In genomic region chr15:49155110-49155833, GRCh38 we compare ENCODE assay signal across 1 cellular context.
A peak's percentile ranks its signal among the peaks of the same experiment; 100 is the strongest.
TF ChIP-seq lines count a peak whose summit lies in the region.

Gene COPS2 (minus strand): TSS chr15:49155599. CDS start chr15:49155578, 21 bp downstream.

TF ChIP-seq in H1, 55 proteins besides CTCF, POLR2A, EP300 and RAD21 (continued from another document):
- TF ChIP-seq, protein P1, sequence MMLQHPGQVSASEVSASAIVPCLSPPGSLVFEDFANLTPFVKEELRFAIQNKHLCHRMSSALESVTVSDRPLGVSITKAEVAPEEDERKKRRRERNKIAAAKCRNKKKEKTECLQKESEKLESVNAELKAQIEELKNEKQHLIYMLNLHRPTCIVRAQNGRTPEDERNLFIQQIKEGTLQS (IDR thresholded peaks at IDR 0.05; ENCODE audit: insufficient read depth, low read depth, low read length) = no peak
- peak; percentile 74 for TF ChIP-seq KDM5A (IDR thresholded peaks at IDR 0.05; ENCODE audit: low read length)
- TF ChIP-seq, protein P2, sequence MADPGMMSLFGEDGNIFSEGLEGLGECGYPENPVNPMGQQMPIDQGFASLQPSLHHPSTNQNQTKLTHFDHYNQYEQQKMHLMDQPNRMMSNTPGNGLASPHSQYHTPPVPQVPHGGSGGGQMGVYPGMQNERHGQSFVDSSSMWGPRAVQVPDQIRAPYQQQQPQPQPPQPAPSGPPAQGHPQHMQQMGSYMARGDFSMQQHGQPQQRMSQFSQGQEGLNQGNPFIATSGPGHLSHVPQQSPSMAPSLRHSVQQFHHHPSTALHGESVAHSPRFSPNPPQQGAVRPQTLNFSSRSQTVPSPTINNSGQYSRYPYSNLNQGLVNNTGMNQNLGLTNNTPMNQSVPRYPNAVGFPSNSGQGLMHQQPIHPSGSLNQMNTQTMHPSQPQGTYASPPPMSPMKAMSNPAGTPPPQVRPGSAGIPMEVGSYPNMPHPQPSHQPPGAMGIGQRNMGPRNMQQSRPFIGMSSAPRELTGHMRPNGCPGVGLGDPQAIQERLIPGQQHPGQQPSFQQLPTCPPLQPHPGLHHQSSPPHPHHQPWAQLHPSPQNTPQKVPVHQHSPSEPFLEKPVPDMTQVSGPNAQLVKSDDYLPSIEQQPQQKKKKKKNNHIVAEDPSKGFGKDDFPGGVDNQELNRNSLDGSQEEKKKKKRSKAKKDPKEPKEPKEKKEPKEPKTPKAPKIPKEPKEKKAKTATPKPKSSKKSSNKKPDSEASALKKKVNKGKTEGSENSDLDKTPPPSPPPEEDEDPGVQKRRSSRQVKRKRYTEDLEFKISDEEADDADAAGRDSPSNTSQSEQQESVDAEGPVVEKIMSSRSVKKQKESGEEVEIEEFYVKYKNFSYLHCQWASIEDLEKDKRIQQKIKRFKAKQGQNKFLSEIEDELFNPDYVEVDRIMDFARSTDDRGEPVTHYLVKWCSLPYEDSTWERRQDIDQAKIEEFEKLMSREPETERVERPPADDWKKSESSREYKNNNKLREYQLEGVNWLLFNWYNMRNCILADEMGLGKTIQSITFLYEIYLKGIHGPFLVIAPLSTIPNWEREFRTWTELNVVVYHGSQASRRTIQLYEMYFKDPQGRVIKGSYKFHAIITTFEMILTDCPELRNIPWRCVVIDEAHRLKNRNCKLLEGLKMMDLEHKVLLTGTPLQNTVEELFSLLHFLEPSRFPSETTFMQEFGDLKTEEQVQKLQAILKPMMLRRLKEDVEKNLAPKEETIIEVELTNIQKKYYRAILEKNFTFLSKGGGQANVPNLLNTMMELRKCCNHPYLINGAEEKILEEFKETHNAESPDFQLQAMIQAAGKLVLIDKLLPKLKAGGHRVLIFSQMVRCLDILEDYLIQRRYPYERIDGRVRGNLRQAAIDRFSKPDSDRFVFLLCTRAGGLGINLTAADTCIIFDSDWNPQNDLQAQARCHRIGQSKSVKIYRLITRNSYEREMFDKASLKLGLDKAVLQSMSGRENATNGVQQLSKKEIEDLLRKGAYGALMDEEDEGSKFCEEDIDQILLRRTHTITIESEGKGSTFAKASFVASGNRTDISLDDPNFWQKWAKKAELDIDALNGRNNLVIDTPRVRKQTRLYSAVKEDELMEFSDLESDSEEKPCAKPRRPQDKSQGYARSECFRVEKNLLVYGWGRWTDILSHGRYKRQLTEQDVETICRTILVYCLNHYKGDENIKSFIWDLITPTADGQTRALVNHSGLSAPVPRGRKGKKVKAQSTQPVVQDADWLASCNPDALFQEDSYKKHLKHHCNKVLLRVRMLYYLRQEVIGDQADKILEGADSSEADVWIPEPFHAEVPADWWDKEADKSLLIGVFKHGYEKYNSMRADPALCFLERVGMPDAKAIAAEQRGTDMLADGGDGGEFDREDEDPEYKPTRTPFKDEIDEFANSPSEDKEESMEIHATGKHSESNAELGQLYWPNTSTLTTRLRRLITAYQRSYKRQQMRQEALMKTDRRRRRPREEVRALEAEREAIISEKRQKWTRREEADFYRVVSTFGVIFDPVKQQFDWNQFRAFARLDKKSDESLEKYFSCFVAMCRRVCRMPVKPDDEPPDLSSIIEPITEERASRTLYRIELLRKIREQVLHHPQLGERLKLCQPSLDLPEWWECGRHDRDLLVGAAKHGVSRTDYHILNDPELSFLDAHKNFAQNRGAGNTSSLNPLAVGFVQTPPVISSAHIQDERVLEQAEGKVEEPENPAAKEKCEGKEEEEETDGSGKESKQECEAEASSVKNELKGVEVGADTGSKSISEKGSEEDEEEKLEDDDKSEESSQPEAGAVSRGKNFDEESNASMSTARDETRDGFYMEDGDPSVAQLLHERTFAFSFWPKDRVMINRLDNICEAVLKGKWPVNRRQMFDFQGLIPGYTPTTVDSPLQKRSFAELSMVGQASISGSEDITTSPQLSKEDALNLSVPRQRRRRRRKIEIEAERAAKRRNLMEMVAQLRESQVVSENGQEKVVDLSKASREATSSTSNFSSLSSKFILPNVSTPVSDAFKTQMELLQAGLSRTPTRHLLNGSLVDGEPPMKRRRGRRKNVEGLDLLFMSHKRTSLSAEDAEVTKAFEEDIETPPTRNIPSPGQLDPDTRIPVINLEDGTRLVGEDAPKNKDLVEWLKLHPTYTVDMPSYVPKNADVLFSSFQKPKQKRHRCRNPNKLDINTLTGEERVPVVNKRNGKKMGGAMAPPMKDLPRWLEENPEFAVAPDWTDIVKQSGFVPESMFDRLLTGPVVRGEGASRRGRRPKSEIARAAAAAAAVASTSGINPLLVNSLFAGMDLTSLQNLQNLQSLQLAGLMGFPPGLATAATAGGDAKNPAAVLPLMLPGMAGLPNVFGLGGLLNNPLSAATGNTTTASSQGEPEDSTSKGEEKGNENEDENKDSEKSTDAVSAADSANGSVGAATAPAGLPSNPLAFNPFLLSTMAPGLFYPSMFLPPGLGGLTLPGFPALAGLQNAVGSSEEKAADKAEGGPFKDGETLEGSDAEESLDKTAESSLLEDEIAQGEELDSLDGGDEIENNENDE (IDR thresholded peaks at IDR 0.05; ENCODE audit: insufficient replicate concordance, low read length) = no peak
- TF ChIP-seq MAFK (IDR thresholded peaks at IDR 0.05; ENCODE audit: low read depth, low read length) = no peak
- TF ChIP-seq RBBP5 (IDR thresholded peaks at IDR 0.05; ENCODE audit: borderline replicate concordance, low read depth, low read length) = peak; percentile 63; the same call in 1 of the 2 replicates
- TF ChIP-seq, protein P3, sequence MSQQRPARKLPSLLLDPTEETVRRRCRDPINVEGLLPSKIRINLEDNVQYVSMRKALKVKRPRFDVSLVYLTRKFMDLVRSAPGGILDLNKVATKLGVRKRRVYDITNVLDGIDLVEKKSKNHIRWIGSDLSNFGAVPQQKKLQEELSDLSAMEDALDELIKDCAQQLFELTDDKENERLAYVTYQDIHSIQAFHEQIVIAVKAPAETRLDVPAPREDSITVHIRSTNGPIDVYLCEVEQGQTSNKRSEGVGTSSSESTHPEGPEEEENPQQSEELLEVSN (IDR thresholded peaks at IDR 0.05) = no peak
- no peak for TF ChIP-seq NRF1 (IDR thresholded peaks at IDR 0.05; ENCODE audit: low read depth, low read length)
- TF ChIP-seq SP4 (IDR thresholded peaks at IDR 0.05; ENCODE audit: low read length) = peak; percentile 90; the same call in 1 of the 2 replicates
- TF ChIP-seq RXRA (IDR thresholded peaks at IDR 0.05; ENCODE audit: insufficient read depth, low read depth, low read length) = no peak
- TF ChIP-seq EZH2 (IDR thresholded peaks at IDR 0.05; ENCODE audit: low read depth, low read length, severe bottlenecking) = no peak
- TF ChIP-seq PHF8 (conservative IDR thresholded peaks at IDR 0.05; ENCODE audit: low read depth, low read length) = peak; percentile 68
- no peak for TF ChIP-seq KDM1A (IDR thresholded peaks at IDR 0.05; ENCODE audit: borderline replicate concordance, low read length)
- TF ChIP-seq CEBPB (IDR thresholded peaks at IDR 0.05; ENCODE audit: low read depth, low read length) = peak; percentile 35; the same call in 1 of the 2 replicates
- TF ChIP-seq HDAC2 (IDR thresholded peaks at IDR 0.05; ENCODE audit: borderline replicate concordance in 1 of 2, low read depth in 2 of 2, low read length in 2 of 2) = 0 out of 4 replicates have a peak, but pooled peaks of 1 of the 2 experiments have one; percentile 78
- no peak for TF ChIP-seq USF2 (IDR thresholded peaks at IDR 0.05; ENCODE audit: low read length)
- no peak for TF ChIP-seq CTBP2 (IDR thresholded peaks at IDR 0.05; ENCODE audit: borderline replicate concordance, insufficient read depth, insufficient read length, low read length)
- TF ChIP-seq TEAD4 (IDR thresholded peaks at IDR 0.05; ENCODE audit: low read depth, low read length) = no peak
- TF ChIP-seq GABPA (IDR thresholded peaks at IDR 0.05; ENCODE audit: borderline replicate concordance, insufficient read depth, low read length) = peak; percentile 99
- no peak for TF ChIP-seq HDAC6 (IDR thresholded peaks at IDR 0.05; ENCODE audit: low read depth, low read length)
- TF ChIP-seq BACH1 (IDR thresholded peaks at IDR 0.05; ENCODE audit: low read length) = no peak
- TF ChIP-seq KDM4A (IDR thresholded peaks at IDR 0.05; ENCODE audit: low read depth, low read length, severe bottlenecking) = peak; percentile 31
- no peak for TF ChIP-seq TCF12 (IDR thresholded peaks at IDR 0.05; ENCODE audit: low read depth, low read length)
- TF ChIP-seq EGR1 (IDR thresholded peaks at IDR 0.05; ENCODE audit: borderline replicate concordance, low read depth, low read length) = peak; percentile 39; the same call in 1 of the 2 replicates
- TF ChIP-seq JUN (IDR thresholded peaks at IDR 0.05; ENCODE audit: low read depth, low read length) = no peak; the same call in 1 of the 2 replicates
- TF ChIP-seq, protein P4, sequence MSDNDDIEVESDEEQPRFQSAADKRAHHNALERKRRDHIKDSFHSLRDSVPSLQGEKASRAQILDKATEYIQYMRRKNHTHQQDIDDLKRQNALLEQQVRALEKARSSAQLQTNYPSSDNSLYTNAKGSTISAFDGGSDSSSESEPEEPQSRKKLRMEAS (IDR thresholded peaks at IDR 0.05) = no peak
- no peak for TF ChIP-seq JUND (IDR thresholded peaks at IDR 0.05; ENCODE audit: low read length)
- TF ChIP-seq, protein P5, sequence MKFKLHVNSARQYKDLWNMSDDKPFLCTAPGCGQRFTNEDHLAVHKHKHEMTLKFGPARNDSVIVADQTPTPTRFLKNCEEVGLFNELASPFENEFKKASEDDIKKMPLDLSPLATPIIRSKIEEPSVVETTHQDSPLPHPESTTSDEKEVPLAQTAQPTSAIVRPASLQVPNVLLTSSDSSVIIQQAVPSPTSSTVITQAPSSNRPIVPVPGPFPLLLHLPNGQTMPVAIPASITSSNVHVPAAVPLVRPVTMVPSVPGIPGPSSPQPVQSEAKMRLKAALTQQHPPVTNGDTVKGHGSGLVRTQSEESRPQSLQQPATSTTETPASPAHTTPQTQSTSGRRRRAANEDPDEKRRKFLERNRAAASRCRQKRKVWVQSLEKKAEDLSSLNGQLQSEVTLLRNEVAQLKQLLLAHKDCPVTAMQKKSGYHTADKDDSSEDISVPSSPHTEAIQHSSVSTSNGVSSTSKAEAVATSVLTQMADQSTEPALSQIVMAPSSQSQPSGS (IDR thresholded peaks at IDR 0.05; ENCODE audit: low read length) = no peak
- no peak for TF ChIP-seq NANOG (IDR thresholded peaks at IDR 0.05; ENCODE audit: insufficient read depth, low read depth, low read length, poor library complexity, severe bottlenecking)
- TF ChIP-seq FOSL1 (IDR thresholded peaks at IDR 0.05; ENCODE audit: insufficient read depth, low read depth, low read length) = no peak
- no peak for TF ChIP-seq CHD2 (IDR thresholded peaks at IDR 0.05; ENCODE audit: low read length)
- no peak for TF ChIP-seq CHD1 (IDR thresholded peaks at IDR 0.05; ENCODE audit: low read depth, low read length)
- TF ChIP-seq SUZ12 (IDR thresholded peaks at IDR 0.05; ENCODE audit: low read length) = no peak
- TF ChIP-seq SAP30 (IDR thresholded peaks at IDR 0.05; ENCODE audit: insufficient read depth, insufficient replicate concordance, low read length) = no peak
- TF ChIP-seq ZNF274 (IDR thresholded peaks at IDR 0.05; ENCODE audit: borderline replicate concordance, extremely low read depth, low read length) = no peak
- TF ChIP-seq SP2 (IDR thresholded peaks at IDR 0.05; ENCODE audit: low read length) = no peak
- no peak for TF ChIP-seq CBX8 (IDR thresholded peaks at IDR 0.05; ENCODE audit: borderline replicate concordance, low read depth, low read length)
